1 cellular context compared by ENCODE assay signal in the genomic region with DNA sequence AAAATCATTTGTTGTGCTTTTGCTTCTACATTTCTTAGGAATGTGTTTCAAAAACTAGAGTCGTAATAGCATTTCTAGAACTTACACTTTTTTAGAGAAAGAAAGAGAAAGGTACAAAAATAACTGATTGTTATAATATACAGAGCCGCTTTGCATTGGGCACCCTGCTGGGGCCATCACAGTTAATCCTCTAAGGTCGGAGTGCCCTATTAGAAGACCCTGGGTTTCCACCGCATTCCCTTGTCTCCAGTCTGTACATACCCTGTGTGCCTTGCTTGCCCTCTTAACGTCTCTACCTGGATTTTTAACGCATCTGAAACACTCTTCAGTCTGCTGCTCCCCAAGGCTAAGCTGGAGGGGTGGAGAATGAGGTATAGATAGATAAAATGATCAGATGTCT.
TF ChIP-seq lines count a peak whose summit lies in the region.

No MANE protein-coding gene starts in this region.

TF ChIP-seq in H1, 55 proteins besides CTCF, POLR2A, EP300 and RAD21:
- TF ChIP-seq SIX5 (IDR thresholded peaks at IDR 0.05; ENCODE audit: low read depth, low read length) (no peak), NANOG (IDR thresholded peaks at IDR 0.05; ENCODE audit: insufficient read depth, low read depth, low read length, poor library complexity, severe bottlenecking) (peak; percentile 60), TAF7 (optimal IDR thresholded peaks at IDR 0.05; ENCODE audit: borderline replicate concordance, low read depth, low read length) (no peak), BRCA1 (IDR thresholded peaks at IDR 0.05; ENCODE audit: low read depth, low read length) (no peak)
